In genomic region chr2:7577769-7578168, GRCh38 we compare ENCODE assay signal across 22 cellular contexts.
"Had no signal": no experiment of that assay in that cellular context is flagged by ENCODE, and none has a peak within 500 bp of the region (broad histone marks: within the 10 kb centered on the region; RNA-seq: fewer than 3 reads in every experiment).

No MANE protein-coding gene starts in this region.

- H3K9me3 ChIP-seq: upper lobe of right lung had no signal

- H3K36me3 ChIP-seq: left ventricle myocardium inferior, ovary, right atrium auricular region, sigmoid colon, spleen, suprapubic skin, thoracic aorta, tibial artery, upper lobe of right lung had no signal

- H3K4me1 Mint-ChIP-seq: mesothelial cell of epicardium, naive B cell had no signal

- H3K36me3 Mint-ChIP-seq: stimulated activated effector memory CD8-positive, alpha-beta T cell treated with anti-CD3 and anti-CD28 coated beads, Interleukin-12 subunit alpha, Interleukin-12 subunit beta, amount 100 ng/mL, for 72 hours had no signal

- ATAC-seq: natural killer cell treated with Interleukin-12 subunit alpha and Interleukin-12 subunit beta and Interleukin-15 and Interleukin-18, amount 100 ng/mL, for 72 hours; stimulated activated effector memory CD8-positive, alpha-beta T cell treated with anti-CD3 and anti-CD28 coated beads, Interleukin-12 subunit alpha, Interleukin-12 subunit beta, amount 100 ng/mL, for 72 hours; upper lobe of right lung had no signal

- DNase-seq: islet precursor cell; left ventricle myocardium inferior; mesendoderm; naive B cell; ovary; sigmoid colon; small intestine; spleen; stimulated activated CD4-positive, alpha-beta T cell treated with anti-CD3 and anti-CD28 coated beads, Interleukin-4, amount 100 ng/mL, for 24 hours; stimulated activated naive CD4-positive, alpha-beta T cell; tibial artery; trophoblast cell; upper lobe of right lung had no signal

- H3K27me3 Mint-ChIP-seq: stimulated activated naive CD8-positive, alpha-beta T cell treated with anti-CD3 and anti-CD28 coated beads, Interleukin-15, Interleukin-2, amounts not matched to agents 100 ng/mL and 50 ng/mL, for 24 hours had no signal

- H3K27ac Mint-ChIP-seq: mesothelial cell of epicardium; natural killer cell treated with Interleukin-12 subunit alpha and Interleukin-12 subunit beta and Interleukin-15 and Interleukin-18, amount 100 ng/mL, for 72 hours; progenitor cell of endocrine pancreas; stimulated activated effector memory CD8-positive, alpha-beta T cell treated with anti-CD3 and anti-CD28 coated beads, Interleukin-12 subunit alpha, Interleukin-12 subunit beta, amount 100 ng/mL, for 72 hours; stimulated activated naive CD8-positive, alpha-beta T cell treated with anti-CD3 and anti-CD28 coated beads, Interleukin-15, Interleukin-2, amounts not matched to agents 100 ng/mL and 50 ng/mL, for 24 hours had no signal

- H3K4me3 ChIP-seq: left ventricle myocardium inferior, lung, ovary, right atrium auricular region, sigmoid colon, spleen, suprapubic skin, thoracic aorta, tibial artery, upper lobe of right lung had no signal

- H3K4me3 Mint-ChIP-seq: mesothelial cell of epicardium; naive B cell; natural killer cell treated with Interleukin-12 subunit alpha and Interleukin-12 subunit beta and Interleukin-15 and Interleukin-18, amount 100 ng/mL, for 72 hours; stimulated activated effector memory CD8-positive, alpha-beta T cell treated with anti-CD3 and anti-CD28 coated beads, Interleukin-12 subunit alpha, Interleukin-12 subunit beta, amount 100 ng/mL, for 72 hours; stimulated activated naive CD8-positive, alpha-beta T cell treated with anti-CD3 and anti-CD28 coated beads, Interleukin-15, Interleukin-2, amounts not matched to agents 100 ng/mL and 50 ng/mL, for 24 hours had no signal

- H3K27ac ChIP-seq: left ventricle myocardium inferior, ovary, right atrium auricular region, sigmoid colon, spleen, suprapubic skin, thoracic aorta, tibial artery, upper lobe of right lung had no signal

- H3K4me1 ChIP-seq: left ventricle myocardium inferior, right atrium auricular region, sigmoid colon, suprapubic skin, tibial artery, upper lobe of right lung had no signal
